Comparison of ENCODE assay signal across 8 cellular contexts in the genomic region with DNA sequence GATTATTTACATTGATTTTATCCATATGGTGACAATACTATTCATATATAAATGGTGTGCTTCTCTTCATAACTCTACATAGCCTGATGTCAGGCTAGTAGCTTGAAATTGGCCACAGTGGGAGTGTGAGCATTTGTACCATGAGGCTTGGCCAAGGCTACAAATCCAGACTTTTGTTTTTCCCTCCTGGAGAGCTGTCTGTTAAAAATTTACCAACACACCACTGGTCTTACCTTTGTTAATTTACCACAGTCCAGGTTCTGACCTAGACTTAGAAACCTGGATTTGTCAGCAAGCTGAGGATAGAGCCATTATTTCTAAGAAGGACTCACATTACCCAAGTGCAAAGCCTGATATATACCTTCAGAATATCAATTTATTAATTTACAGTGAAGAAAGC. TPM values are rescaled to one million over a fixed set of nuclear protein-coding genes. Genes with fewer than 3 reads are reported as not detected.
"Had no signal": no experiment of that assay in that cellular context is flagged by ENCODE, and none has a peak within 500 bp of the region (broad histone marks: within the 10 kb centered on the region; RNA-seq: fewer than 3 reads in every experiment).

No MANE protein-coding gene starts in this region.

- DNase-seq: GM23248, GOT3, H7, HFFc6 had no signal

- ATAC-seq: HCT116, HepG2 had no signal

- H3K4me3 ChIP-seq: GM23248, HAP-1 had no signal

- H3K27ac ChIP-seq: GM23248, HL-60 had no signal

- H3K9ac ChIP-seq: GM23248 had no signal

- H3K36me3 ChIP-seq: HAP-1 had no signal

RNA-seq across cellular contexts. Expression of a gene that starts 45.5 kb away (rescaled TPM):
- total RNA-seq: GM23248 had no signal
- polyA plus RNA-seq: GM23248, HepG2 had no signal
